ENCODE assay signal across 27 cellular contexts in genomic region chr22:49087163-49087562, GRCh38.
DNase-seq lines count a peak whose midpoint lies in the region; ATAC-seq and TF ChIP-seq lines count a peak whose summit lies in the region.
"Had no signal": no experiment of that assay in that cellular context is flagged by ENCODE, and none has a peak within 500 bp of the region (broad histone marks: within the 10 kb centered on the region; RNA-seq: fewer than 3 reads in every experiment).

No MANE protein-coding gene starts in this region.

- peaks cover 15% of the 10 kb centered on the region for H3K27me3 Mint-ChIP-seq in activated T-cell treated with anti-CD3 and anti-CD28 coated beads, Interleukin-2, amount 50 U/mL, for 24 hours

- DNase-seq in A673 (ENCODE audit: low spot score) (peak; percentile 15), DMS79 (lab: John Stamatoyannopoulos, UW) (peak; percentile 5), NCI-H510A (lab: John Stamatoyannopoulos, UW) (peak; percentile 39), hepatocyte (ENCODE audit: low spot score) (peak; percentile 45), kidney tubule cell (ENCODE audit: low spot score) (no peak), activated gamma-delta T cell (lab: John Stamatoyannopoulos, UW) (no peak)
- no peak for DNase-seq in activated T-cell treated with anti-CD3 and anti-CD28 coated beads, Interleukin-2, amount 50 U/mL, for 24 hours
- DNase-seq: activated CD4-positive, alpha-beta T cell treated with anti-CD3 and anti-CD28 coated beads, Interleukin-2, amount 50 U/mL, for 48 hours; activated CD8-positive, alpha-beta memory T cell treated with anti-CD3 and anti-CD28 coated beads, Interleukin-2, amount 50 U/mL, for 4 hours; IMR-90; left ventricle myocardium inferior; naive B cell; NCI-H1092 treated with DMSO at 0.1 percent for 48 hours; NCI-H2081; NCI-H526 treated with DMSO at 0.1 percent for 48 hours; occipital lobe; stimulated activated CD4-positive, alpha-beta T cell treated with anti-CD3 and anti-CD28 coated beads, Interleukin-12 subunit alpha, Interleukin-12 subunit beta, amount 100 ng/mL, for 4 hours; stimulated activated naive CD8-positive, alpha-beta T cell treated with anti-CD3 and anti-CD28 coated beads, Interleukin-15, amount 100 ng/mL, for 72 hours had no signal

- H3K9me2 ChIP-seq in hepatocyte (replicated peaks; ENCODE audit: insufficient read depth): no peaks in the 10 kb centered on the region

- no peak for ATAC-seq in GM18519 (IDR thresholded peaks at IDR 0.05; ENCODE audit: low FRiP score, unreplicated experiment)
- ATAC-seq: SK-N-SH treated with all-trans-retinoic acid at 6 μM for 48 hours; stimulated activated naive CD8-positive, alpha-beta T cell treated with anti-CD3 and anti-CD28 coated beads, Interleukin-15, amount 100 ng/mL, for 72 hours; WTC11 had no signal

- H3K9me3 Mint-ChIP-seq in activated T-cell treated with anti-CD3 and anti-CD28 coated beads, Interleukin-2, amount 50 U/mL, for 24 hours: no peaks in the 10 kb centered on the region
- H3K9me3 Mint-ChIP-seq: activated T-helper 2 cell treated with anti-CD3 and anti-CD28 coated beads, Interferon-gamma antibody, Interleukin-2, Interleukin-4, amounts not matched to agents 10 μg/mL and 5 μg/mL and 100 μg/mL, durations not matched to agents 14 hours and 24 hours and 36 hours; naive B cell; stimulated activated naive CD8-positive, alpha-beta T cell treated with anti-CD3 and anti-CD28 coated beads, Interleukin-15, amount 100 ng/mL, for 72 hours; T-helper 2 cell treated with Interferon-gamma antibody and Interleukin-4, amounts not matched to agents 5 μg/mL and 100 μg/mL, for 36 hours; WTC11 had no signal

- no peaks in the 10 kb centered on the region for H3K79me2 ChIP-seq in hepatocyte

- H3K4me1 Mint-ChIP-seq in activated T-cell treated with anti-CD3 and anti-CD28 coated beads, Interleukin-2, amount 50 U/mL, for 24 hours (ENCODE audit: low read depth): no peaks in the 10 kb centered on the region
- H3K4me1 Mint-ChIP-seq: naive B cell; stimulated activated naive CD8-positive, alpha-beta T cell treated with anti-CD3 and anti-CD28 coated beads, Interleukin-15, amount 100 ng/mL, for 72 hours had no signal

- 74% methylated on average over 10 of the region's 10 CpGs for WGBS in hepatocyte (ENCODE audit: low lambda C conversion rate, missing lambda C conversion rate)

- H3K4me2 ChIP-seq in hepatocyte: no peak overlapping the region

- no peak overlapping the region for H2AFZ ChIP-seq in hepatocyte

- TF ChIP-seq CTCF in A673 (conservative IDR thresholded peaks at IDR 0.05; ENCODE audit: low read depth, low read length): no peak
- TF ChIP-seq CTCF in hepatocyte (IDR thresholded peaks at IDR 0.05; ENCODE audit: poor library complexity): no peak

- no peak overlapping the region for H3K27ac Mint-ChIP-seq in activated T-cell treated with anti-CD3 and anti-CD28 coated beads, Interleukin-2, amount 50 U/mL, for 24 hours
- H3K27ac Mint-ChIP-seq: activated T-helper 2 cell treated with anti-CD3 and anti-CD28 coated beads, Interferon-gamma antibody, Interleukin-2, Interleukin-4, amounts not matched to agents 10 μg/mL and 5 μg/mL and 100 μg/mL, durations not matched to agents 14 hours and 24 hours and 36 hours; naive B cell; T-helper 2 cell treated with Interferon-gamma antibody and Interleukin-4, amounts not matched to agents 5 μg/mL and 100 μg/mL, for 36 hours; WTC11 had no signal

- H3K36me3 ChIP-seq in A673 (ENCODE audit: insufficient read depth, low read length, poor library complexity, severe bottlenecking) (no peaks in the 10 kb centered on the region), hepatocyte (replicated peaks; ENCODE audit: insufficient read depth, low read depth) (no peaks in the 10 kb centered on the region)
- H3K36me3 ChIP-seq: left ventricle myocardium inferior, tibial artery had no signal

- H3K36me3 Mint-ChIP-seq in activated T-cell treated with anti-CD3 and anti-CD28 coated beads, Interleukin-2, amount 50 U/mL, for 24 hours (ENCODE audit: low read depth): no peaks in the 10 kb centered on the region
- H3K36me3 Mint-ChIP-seq: naive B cell, WTC11 had no signal

- BruUV-seq in A673 (replicated peaks; lab: Mats Ljungman, UMichigan): no TSS peak

- no peak overlapping the region for H3K4me3 ChIP-seq in A673 (ENCODE audit: low read depth, low read length, poor library complexity, severe bottlenecking)
- H3K4me3 ChIP-seq in hepatocyte: no peak overlapping the region
- H3K4me3 ChIP-seq: left ventricle myocardium inferior, tibial artery had no signal

- no peak overlapping the region for H3K27ac ChIP-seq in A673 (ENCODE audit: low read depth, low read length, poor library complexity, severe bottlenecking)
- H3K27ac ChIP-seq in hepatocyte: no peak overlapping the region
- H3K27ac ChIP-seq: C4-2B, epithelial cell of prostate, left ventricle myocardium inferior, RWPE1, tibial artery had no signal

- CTCF ChIA-PET in A673 (lab: Charles Lee): no interaction called here

- POLR2A ChIA-PET in A673 (lab: Charles Lee; ENCODE audit: low non-redundant PET): no interaction called here

- H3K9me3 ChIP-seq in A673 (ENCODE audit: low read depth, low read length, poor library complexity, severe bottlenecking) (no peaks in the 10 kb centered on the region), hepatocyte (ENCODE audit: low read depth) (no peaks in the 10 kb centered on the region)
- H3K9me3 ChIP-seq: left ventricle myocardium inferior, tibial artery had no signal

- H4K20me1 ChIP-seq in hepatocyte (ENCODE audit: insufficient read depth, poor library complexity, severe bottlenecking): no peaks in the 10 kb centered on the region

- H3K4me1 ChIP-seq in A673 (ENCODE audit: insufficient read depth, low read length, poor library complexity, severe bottlenecking) (peaks cover 7% of the 10 kb centered on the region), hepatocyte (ENCODE audit: insufficient read depth) (no peaks in the 10 kb centered on the region)
- H3K4me1 ChIP-seq: left ventricle myocardium inferior, tibial artery had no signal

- H3K4me3 Mint-ChIP-seq in activated T-cell treated with anti-CD3 and anti-CD28 coated beads, Interleukin-2, amount 50 U/mL, for 24 hours: no peak overlapping the region
- H3K4me3 Mint-ChIP-seq: naive B cell; stimulated activated naive CD8-positive, alpha-beta T cell treated with anti-CD3 and anti-CD28 coated beads, Interleukin-15, amount 100 ng/mL, for 72 hours; T-helper 2 cell treated with Interferon-gamma antibody and Interleukin-4, amounts not matched to agents 5 μg/mL and 100 μg/mL, for 36 hours; WTC11 had no signal

- intact Hi-C loops in A673 (cut with micrococcal nuclease; ENCODE audit: unreplicated experiment): no loop called here

- H3K27me3 ChIP-seq in A673 (replicated peaks; ENCODE audit: insufficient read depth, low read depth, low read length, poor library complexity) (no peaks in the 10 kb centered on the region), hepatocyte (no peaks in the 10 kb centered on the region)

Comparison
In these comparisons a context has a peak if more than half of its experiments do, and no peak if none do; other contexts are left out.
1. DNase-seq: peak in A673 (single experiment), DMS79 (single experiment), NCI-H510A (single experiment) and hepatocyte (single experiment); none in kidney tubule cell (single experiment), activated T-cell treated with anti-CD3 and anti-CD28 coated beads, Interleukin-2, amount 50 U/mL, for 24 hours (single experiment) and activated gamma-delta T cell (single experiment).